Comparison of ENCODE assay signal across 32 cellular contexts in the genomic region with DNA sequence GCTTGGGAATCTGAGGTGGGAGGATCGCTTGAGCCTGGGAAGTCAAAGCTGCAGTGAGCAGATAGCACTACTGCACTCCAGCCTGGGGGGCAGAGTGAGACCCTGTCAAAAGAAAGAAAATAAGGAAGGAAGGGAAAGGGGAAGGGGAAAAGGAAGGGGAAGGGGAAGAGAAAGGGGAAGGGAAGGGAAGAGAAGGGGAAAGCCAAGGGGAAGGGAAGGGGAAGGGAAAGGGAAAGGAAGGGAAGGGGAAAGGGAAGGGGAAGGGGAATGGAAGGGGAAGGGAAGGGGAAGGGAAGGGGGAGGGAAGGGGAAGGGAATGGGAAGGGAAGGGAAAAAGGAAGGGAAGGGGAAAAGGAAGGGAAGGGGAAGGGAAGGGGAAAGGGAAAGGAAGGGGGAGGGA.
"Had no signal": no experiment of that assay in that cellular context is flagged by ENCODE, and none has a peak within 500 bp of the region (broad histone marks: within the 10 kb centered on the region; RNA-seq: fewer than 3 reads in every experiment).

No MANE protein-coding gene starts in this region.

- H3K27me3 Mint-ChIP-seq: activated B cell treated with CpG ODN at 0.5 μM for 24 hours; activated CD4-positive, alpha-beta memory T cell treated with anti-CD3 and anti-CD28 coated beads, Interleukin-2, amount 10 ng/mL, durations not matched to agents 7 days and 5 days; activated CD4-positive, alpha-beta T cell treated with anti-CD3 and anti-CD28 coated beads, Interleukin-2, amount 10 ng/mL, durations not matched to agents 7 days and 5 days; activated naive CD4-positive, alpha-beta T cell treated with anti-CD3 and anti-CD28 coated beads, Interleukin-2, amount 50 U/mL, for 24 hours; activated naive CD8-positive, alpha-beta T cell treated with anti-CD3 and anti-CD28 coated beads for 36 hours; activated naive CD8-positive, alpha-beta T cell treated with anti-CD3 and anti-CD28 coated beads, Interleukin-2, amount 50 U/mL, for 24 hours; T-helper 17 cell had no signal

- H3K27ac Mint-ChIP-seq: activated B cell treated with CpG ODN at 0.5 μM for 24 hours; activated CD4-positive, alpha-beta memory T cell treated with anti-CD3 and anti-CD28 coated beads, Interleukin-2, amount 10 ng/mL, durations not matched to agents 7 days and 5 days; activated CD4-positive, alpha-beta T cell treated with anti-CD3 and anti-CD28 coated beads, Interleukin-2, amount 10 ng/mL, durations not matched to agents 7 days and 5 days; activated naive CD4-positive, alpha-beta T cell treated with anti-CD3 and anti-CD28 coated beads for 36 hours; activated naive CD4-positive, alpha-beta T cell treated with anti-CD3 and anti-CD28 coated beads, Interleukin-2, amount 50 U/mL, for 24 hours; activated naive CD8-positive, alpha-beta T cell treated with anti-CD3 and anti-CD28 coated beads for 36 hours; activated naive CD8-positive, alpha-beta T cell treated with anti-CD3 and anti-CD28 coated beads, Interleukin-2, amount 50 U/mL, for 24 hours; activated T-helper 2 cell treated with anti-CD3 and anti-CD28 coated beads, Interferon-gamma antibody, Interleukin-2, Interleukin-4, amounts not matched to agents 10 μg/mL and 5 μg/mL and 100 μg/mL, durations not matched to agents 14 hours and 24 hours and 36 hours; endodermal cell; T-helper 2 cell treated with Interferon-gamma antibody and Interleukin-4, amounts not matched to agents 5 μg/mL and 100 μg/mL, for 36 hours had no signal

- H3K4me3 ChIP-seq: adrenal gland, body of pancreas, colonic mucosa, esophagus muscularis mucosa, gastrocnemius medialis, heart left ventricle had no signal

- H3K9me3 ChIP-seq: adrenal gland, body of pancreas, colonic mucosa, esophagus muscularis mucosa, gastrocnemius medialis, heart left ventricle had no signal

- H3K4me1 ChIP-seq: body of pancreas, colonic mucosa, esophagus muscularis mucosa, foreskin keratinocyte, gastrocnemius medialis had no signal

- H3K4me1 Mint-ChIP-seq: activated CD4-positive, alpha-beta memory T cell treated with anti-CD3 and anti-CD28 coated beads, Interleukin-2, amount 10 ng/mL, durations not matched to agents 7 days and 5 days; activated naive CD4-positive, alpha-beta T cell treated with anti-CD3 and anti-CD28 coated beads, Interleukin-2, amount 50 U/mL, for 24 hours; endodermal cell had no signal

- H3K4me3 Mint-ChIP-seq: activated B cell treated with CpG ODN at 0.5 μM for 24 hours; activated CD4-positive, alpha-beta memory T cell treated with anti-CD3 and anti-CD28 coated beads, Interleukin-2, amount 10 ng/mL, durations not matched to agents 7 days and 5 days; activated CD4-positive, alpha-beta T cell treated with anti-CD3 and anti-CD28 coated beads, Interleukin-2, amount 10 ng/mL, durations not matched to agents 7 days and 5 days; activated naive CD4-positive, alpha-beta T cell treated with anti-CD3 and anti-CD28 coated beads for 36 hours; activated naive CD4-positive, alpha-beta T cell treated with anti-CD3 and anti-CD28 coated beads, Interleukin-2, amount 50 U/mL, for 24 hours; activated naive CD8-positive, alpha-beta T cell treated with anti-CD3 and anti-CD28 coated beads for 36 hours; activated naive CD8-positive, alpha-beta T cell treated with anti-CD3 and anti-CD28 coated beads, Interleukin-2, amount 50 U/mL, for 24 hours; activated T-cell treated with anti-CD3 and anti-CD28 coated beads, Interleukin-2, amount 50 U/mL, for 4 hours; endodermal cell; T-helper 17 cell; T-helper 2 cell treated with Interferon-gamma antibody and Interleukin-4, amounts not matched to agents 5 μg/mL and 100 μg/mL, for 36 hours had no signal

- DNase-seq: activated B cell treated with CpG ODN at 0.5 μM for 24 hours; activated CD4-positive, alpha-beta memory T cell treated with anti-CD3 and anti-CD28 coated beads, Interleukin-2, amount 10 ng/mL, durations not matched to agents 7 days and 5 days; activated CD4-positive, alpha-beta T cell treated with anti-CD3 and anti-CD28 coated beads, Interleukin-2, amount 10 ng/mL, durations not matched to agents 7 days and 5 days; activated CD4-positive, alpha-beta T cell treated with anti-CD3 and anti-CD28 coated beads, Interleukin-2, amount 50 U/mL, for 4 hours; activated effector memory CD4-positive, alpha-beta T cell treated with anti-CD3 and anti-CD28 coated beads, Interleukin-2, amount 50 U/mL, for 16 hours; activated naive CD4-positive, alpha-beta T cell treated with anti-CD3 and anti-CD28 coated beads for 36 hours; activated naive CD8-positive, alpha-beta T cell treated with anti-CD3 and anti-CD28 coated beads for 36 hours; activated naive CD8-positive, alpha-beta T cell treated with anti-CD3 and anti-CD28 coated beads, Interleukin-2, amount 50 U/mL, for 24 hours; activated T-cell treated with anti-CD3 and anti-CD28 coated beads, Interleukin-2, amount 50 U/mL, for 4 hours; adrenal gland; amygdala; aorta; body of pancreas; central memory CD4-positive, alpha-beta T cell; cerebellar nuclear complex; colonic mucosa; effector CD8-positive, alpha-beta T cell; endodermal cell; erythroblast; foreskin keratinocyte; gastrocnemius medialis; glutamatergic neuron; heart left ventricle; T-helper 1 cell; T-helper 17 cell; T1000; WERI-Rb-1 had no signal

- H3K9me3 Mint-ChIP-seq: activated CD4-positive, alpha-beta memory T cell treated with anti-CD3 and anti-CD28 coated beads, Interleukin-2, amount 10 ng/mL, durations not matched to agents 7 days and 5 days; activated naive CD4-positive, alpha-beta T cell treated with anti-CD3 and anti-CD28 coated beads for 36 hours; activated naive CD4-positive, alpha-beta T cell treated with anti-CD3 and anti-CD28 coated beads, Interleukin-2, amount 50 U/mL, for 24 hours; activated naive CD8-positive, alpha-beta T cell treated with anti-CD3 and anti-CD28 coated beads for 36 hours; activated naive CD8-positive, alpha-beta T cell treated with anti-CD3 and anti-CD28 coated beads, Interleukin-2, amount 50 U/mL, for 24 hours; activated T-cell treated with anti-CD3 and anti-CD28 coated beads, Interleukin-2, amount 50 U/mL, for 4 hours; activated T-helper 2 cell treated with anti-CD3 and anti-CD28 coated beads, Interferon-gamma antibody, Interleukin-2, Interleukin-4, amounts not matched to agents 10 μg/mL and 5 μg/mL and 100 μg/mL, durations not matched to agents 14 hours and 24 hours and 36 hours had no signal

- H3K27ac ChIP-seq: adrenal gland, body of pancreas, colonic mucosa, esophagus muscularis mucosa, foreskin keratinocyte, gastrocnemius medialis, heart left ventricle, WERI-Rb-1 had no signal

- H3K27me3 ChIP-seq: adrenal gland, body of pancreas, colonic mucosa, esophagus muscularis mucosa, foreskin keratinocyte, gastrocnemius medialis, heart left ventricle had no signal

- H3K36me3 ChIP-seq: adrenal gland, colonic mucosa had no signal

- ATAC-seq: activated CD4-positive, CD25-positive, alpha-beta regulatory T cell treated with anti-CD3 and anti-CD28 coated beads, Interleukin-2, amount 50 U/mL, for 24 hours; activated naive CD8-positive, alpha-beta T cell treated with anti-CD3 and anti-CD28 coated beads, Interleukin-2, amount 50 U/mL, for 24 hours; activated T-cell treated with anti-CD3 and anti-CD28 coated beads, Interleukin-2, amount 50 U/mL, for 4 hours; body of pancreas; foreskin keratinocyte; gastrocnemius medialis; heart left ventricle; T-helper 17 cell had no signal
